Comparison of ENCODE assay signal across 14 cellular contexts in the genomic region with DNA sequence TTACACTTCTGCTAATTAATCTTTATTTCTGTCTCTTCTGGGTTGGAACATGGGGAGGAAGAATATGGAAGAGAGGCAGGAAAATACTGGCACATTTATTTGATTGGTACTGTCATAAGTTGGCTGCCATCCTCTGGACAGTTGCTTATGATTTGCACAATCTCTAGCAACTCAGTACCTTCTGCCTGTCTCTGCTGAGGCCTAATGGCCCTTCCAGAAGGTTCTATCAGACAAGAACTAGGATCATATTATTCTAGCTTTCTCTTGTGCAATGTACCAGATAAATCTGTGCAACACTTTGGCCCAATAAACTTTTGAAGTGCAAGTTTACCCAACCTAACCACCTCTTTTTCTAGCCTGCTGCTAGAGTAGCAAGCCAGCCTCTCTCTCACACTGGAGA.
"Had no signal": no experiment of that assay in that cellular context is flagged by ENCODE, and none has a peak within 500 bp of the region (broad histone marks: within the 10 kb centered on the region; RNA-seq: fewer than 3 reads in every experiment).

No MANE protein-coding gene starts in this region.

- H3K27ac ChIP-seq: cardiac muscle cell, psoas muscle, tibial nerve, vagina had no signal

- H3K9me3 ChIP-seq: vagina had no signal

- H3K4me1 ChIP-seq: psoas muscle, tibial nerve, vagina had no signal

- DNase-seq: activated CD4-positive, alpha-beta T cell treated with anti-CD3 and anti-CD28 coated beads, Interleukin-2, amount 50 U/mL, for 48 hours; activated naive CD4-positive, alpha-beta T cell treated with anti-CD3 and anti-CD28 coated beads, Interleukin-2, amount 50 U/mL, for 16 hours; erythroblast; head of caudate nucleus; immature natural killer cell; midbrain; psoas muscle; stimulated activated CD4-positive, alpha-beta T cell treated with anti-CD3 and anti-CD28 coated beads, Interleukin-2, amount 100 ng/mL, for 48 hours; stimulated activated naive B cell treated with anti-CD40 and anti-IgM and Interleukin-4, amounts not matched to agents 10 μg/mL and 1 μg/mL and 100 μg/mL, for 72 hours; SW 1271 had no signal

- H3K4me3 ChIP-seq: cardiac muscle cell, lung, psoas muscle, tibial nerve, vagina had no signal

- H3K27me3 ChIP-seq: cardiac muscle cell, tibial nerve, vagina had no signal

- H3K36me3 ChIP-seq: cardiac muscle cell, tibial nerve, vagina had no signal

- ATAC-seq: stimulated activated naive B cell treated with anti-CD40 and anti-IgM and Interleukin-4, amounts not matched to agents 10 μg/mL and 1 μg/mL and 100 μg/mL, for 72 hours had no signal
